Comparison of ENCODE assay signal across 15 cellular contexts in genomic region chr5:87002485-87002884, GRCh38.
"Had no signal": no experiment of that assay in that cellular context is flagged by ENCODE, and none has a peak within 500 bp of the region (broad histone marks: within the 10 kb centered on the region; RNA-seq: fewer than 3 reads in every experiment).

No MANE protein-coding gene starts in this region.

- H3K36me3 Mint-ChIP-seq: activated CD8-positive, alpha-beta memory T cell treated with anti-CD3 and anti-CD28 coated beads, Interleukin-2, amount 10 ng/mL, durations not matched to agents 7 days and 5 days; activated naive CD4-positive, alpha-beta T cell treated with anti-CD3 and anti-CD28 coated beads, Interleukin-2, amount 50 U/mL, for 72 hours; memory B cell had no signal

- H3K9me3 Mint-ChIP-seq: activated naive CD4-positive, alpha-beta T cell treated with anti-CD3 and anti-CD28 coated beads, Interleukin-2, amount 50 U/mL, for 72 hours; activated T-cell treated with anti-CD3 and anti-CD28 coated beads, Interleukin-2, amount 50 U/mL, for 24 hours; memory B cell; T-helper 1 cell treated with Interleukin-12 subunit alpha and Interleukin-12 subunit beta and Interleukin-4 antibody, amounts not matched to agents 30 μg/mL and 1 μg/mL, for 36 hours had no signal

- DNase-seq: activated CD4-positive, alpha-beta T cell treated with anti-CD3 and anti-CD28 coated beads, Interleukin-2, amount 50 U/mL, for 4 hours; activated CD8-positive, alpha-beta memory T cell treated with anti-CD3 and anti-CD28 coated beads, Interleukin-2, amount 10 ng/mL, durations not matched to agents 7 days and 5 days; activated effector memory CD4-positive, alpha-beta T cell treated with Interleukin-2 at 50 U/mL for 16 hours; activated T-cell treated with anti-CD3 and anti-CD28 coated beads, Interleukin-2, amount 50 U/mL, for 24 hours; amniotic stem cell; body of pancreas; esophagus squamous epithelium; thyroid gland had no signal

- H3K4me3 Mint-ChIP-seq: activated CD8-positive, alpha-beta memory T cell treated with anti-CD3 and anti-CD28 coated beads, Interleukin-2, amount 10 ng/mL, durations not matched to agents 7 days and 5 days; activated T-cell treated with anti-CD3 and anti-CD28 coated beads, Interleukin-2, amount 50 U/mL, for 24 hours; memory B cell; neural crest cell; T-helper 1 cell treated with Interleukin-12 subunit alpha and Interleukin-12 subunit beta and Interleukin-4 antibody, amounts not matched to agents 30 μg/mL and 1 μg/mL, for 36 hours had no signal

- H3K4me3 ChIP-seq: body of pancreas, esophagus squamous epithelium, hepatocyte, smooth muscle cell, thyroid gland, vagina had no signal

- H3K4me1 Mint-ChIP-seq: memory B cell, neural crest cell had no signal

- H3K27ac Mint-ChIP-seq: activated CD8-positive, alpha-beta memory T cell treated with anti-CD3 and anti-CD28 coated beads, Interleukin-2, amount 10 ng/mL, durations not matched to agents 7 days and 5 days; activated naive CD4-positive, alpha-beta T cell treated with anti-CD3 and anti-CD28 coated beads, Interleukin-2, amount 50 U/mL, for 72 hours; activated T-cell treated with anti-CD3 and anti-CD28 coated beads, Interleukin-2, amount 50 U/mL, for 24 hours; memory B cell; T-helper 1 cell treated with Interleukin-12 subunit alpha and Interleukin-12 subunit beta and Interleukin-4 antibody, amounts not matched to agents 30 μg/mL and 1 μg/mL, for 36 hours had no signal
